In the genomic region with DNA sequence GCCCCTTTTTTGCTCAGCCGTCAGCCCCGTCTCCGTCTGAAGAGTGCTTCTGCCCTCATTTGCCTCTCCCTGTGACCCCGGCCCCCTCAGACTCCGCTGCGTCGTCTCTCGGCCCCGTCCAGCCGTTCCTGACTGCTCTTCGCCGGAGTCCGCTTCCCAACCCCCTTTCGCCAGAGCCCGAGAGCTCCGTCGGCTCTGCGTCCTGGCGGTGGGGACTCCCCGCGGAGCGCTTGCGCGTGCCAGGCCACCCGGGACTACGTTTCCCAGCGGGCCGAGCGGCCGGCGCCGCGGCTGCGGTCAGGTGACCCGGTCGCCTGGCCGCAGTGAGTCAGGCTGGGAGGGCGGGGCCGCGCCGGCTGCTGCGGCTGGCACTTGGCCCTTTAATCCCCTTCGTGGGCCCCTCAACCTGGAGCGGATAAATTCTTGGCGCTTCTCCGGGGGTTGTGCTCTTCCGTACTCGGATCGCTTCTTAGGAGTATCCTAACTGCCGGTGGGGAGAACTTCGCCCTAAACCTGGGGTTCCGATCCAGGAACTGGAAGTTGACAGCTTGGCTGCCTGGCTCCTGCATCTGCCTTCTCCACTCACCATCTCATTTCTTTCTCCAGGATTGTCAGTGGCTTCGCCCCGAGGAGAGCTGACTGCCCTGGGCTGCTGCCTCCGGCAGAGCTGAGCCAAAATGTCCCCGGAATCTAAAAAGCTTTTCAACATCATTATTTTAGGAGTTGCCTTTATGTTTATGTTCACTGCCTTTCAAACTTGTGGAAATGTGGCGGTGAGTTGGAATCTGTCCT, we compare ENCODE assay signal across 1 cellular context.
TF ChIP-seq lines count a peak whose summit lies in the region.

A gene (plus strand): TSS at position 444 of the 792 bp plus-strand sequence. CDS start 234 bp downstream, at position 678.

TF ChIP-seq in HepG2, 621 proteins besides CTCF, POLR2A, EP300 and RAD21 (continued from another document and continues in another):
- TF ChIP-seq MEIS1 (CRISPR knock-in tag; IDR thresholded peaks at IDR 0.05; ENCODE audit: borderline replicate concordance) = peak; percentile 45; the same call in 1 of the 2 replicates
- TF ChIP-seq FOXP1 (IDR thresholded peaks at IDR 0.05) = no peak
- TF ChIP-seq FOXP1 (CRISPR knock-in tag; IDR thresholded peaks at IDR 0.05) = no peak
- TF ChIP-seq REL (CRISPR knock-in tag; conservative IDR thresholded peaks at IDR 0.05) = peak; percentile 93
- no peak for TF ChIP-seq TAF15 (IDR thresholded peaks at IDR 0.05; ENCODE audit: low read depth, low read length, poor library complexity, severe bottlenecking)
- TF ChIP-seq FOSL2 (CRISPR knock-in tag; IDR thresholded peaks at IDR 0.05) = peak; percentile 91
- TF ChIP-seq, protein P1, sequence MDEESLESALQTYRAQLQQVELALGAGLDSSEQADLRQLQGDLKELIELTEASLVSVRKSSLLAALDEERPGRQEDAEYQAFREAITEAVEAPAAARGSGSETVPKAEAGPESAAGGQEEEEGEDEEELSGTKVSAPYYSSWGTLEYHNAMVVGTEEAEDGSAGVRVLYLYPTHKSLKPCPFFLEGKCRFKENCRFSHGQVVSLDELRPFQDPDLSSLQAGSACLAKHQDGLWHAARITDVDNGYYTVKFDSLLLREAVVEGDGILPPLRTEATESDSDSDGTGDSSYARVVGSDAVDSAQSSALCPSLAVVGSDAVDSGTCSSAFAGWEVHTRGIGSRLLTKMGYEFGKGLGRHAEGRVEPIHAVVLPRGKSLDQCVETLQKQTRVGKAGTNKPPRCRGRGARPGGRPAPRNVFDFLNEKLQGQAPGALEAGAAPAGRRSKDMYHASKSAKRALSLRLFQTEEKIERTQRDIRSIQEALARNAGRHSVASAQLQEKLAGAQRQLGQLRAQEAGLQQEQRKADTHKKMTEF (CRISPR knock-in tag; IDR thresholded peaks at IDR 0.05) = peak; percentile 93
- TF ChIP-seq, protein P2, sequence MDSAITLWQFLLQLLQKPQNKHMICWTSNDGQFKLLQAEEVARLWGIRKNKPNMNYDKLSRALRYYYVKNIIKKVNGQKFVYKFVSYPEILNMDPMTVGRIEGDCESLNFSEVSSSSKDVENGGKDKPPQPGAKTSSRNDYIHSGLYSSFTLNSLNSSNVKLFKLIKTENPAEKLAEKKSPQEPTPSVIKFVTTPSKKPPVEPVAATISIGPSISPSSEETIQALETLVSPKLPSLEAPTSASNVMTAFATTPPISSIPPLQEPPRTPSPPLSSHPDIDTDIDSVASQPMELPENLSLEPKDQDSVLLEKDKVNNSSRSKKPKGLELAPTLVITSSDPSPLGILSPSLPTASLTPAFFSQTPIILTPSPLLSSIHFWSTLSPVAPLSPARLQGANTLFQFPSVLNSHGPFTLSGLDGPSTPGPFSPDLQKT (CRISPR knock-in tag; IDR thresholded peaks at IDR 0.05; ENCODE audit: borderline replicate concordance) = no peak
- TF ChIP-seq ATF7 (IDR thresholded peaks at IDR 0.05) = no peak
- no peak; the same call in 1 of the 2 replicates for TF ChIP-seq ATF7 (CRISPR knock-in tag; IDR thresholded peaks at IDR 0.05)
- peak; percentile 91; the same call in 1 of the 2 replicates for TF ChIP-seq GTF3A (CRISPR knock-in tag; conservative IDR thresholded peaks at IDR 0.05)
- TF ChIP-seq ZNF367 (CRISPR knock-in tag; IDR thresholded peaks at IDR 0.05; ENCODE audit: borderline replicate concordance) = peak; percentile 98
- TF ChIP-seq ZNF232 (CRISPR knock-in tag; IDR thresholded peaks at IDR 0.05; ENCODE audit: borderline replicate concordance) = no peak
- TF ChIP-seq NFE2 (CRISPR knock-in tag; IDR thresholded peaks at IDR 0.05) = no peak
- TF ChIP-seq, protein P3, sequence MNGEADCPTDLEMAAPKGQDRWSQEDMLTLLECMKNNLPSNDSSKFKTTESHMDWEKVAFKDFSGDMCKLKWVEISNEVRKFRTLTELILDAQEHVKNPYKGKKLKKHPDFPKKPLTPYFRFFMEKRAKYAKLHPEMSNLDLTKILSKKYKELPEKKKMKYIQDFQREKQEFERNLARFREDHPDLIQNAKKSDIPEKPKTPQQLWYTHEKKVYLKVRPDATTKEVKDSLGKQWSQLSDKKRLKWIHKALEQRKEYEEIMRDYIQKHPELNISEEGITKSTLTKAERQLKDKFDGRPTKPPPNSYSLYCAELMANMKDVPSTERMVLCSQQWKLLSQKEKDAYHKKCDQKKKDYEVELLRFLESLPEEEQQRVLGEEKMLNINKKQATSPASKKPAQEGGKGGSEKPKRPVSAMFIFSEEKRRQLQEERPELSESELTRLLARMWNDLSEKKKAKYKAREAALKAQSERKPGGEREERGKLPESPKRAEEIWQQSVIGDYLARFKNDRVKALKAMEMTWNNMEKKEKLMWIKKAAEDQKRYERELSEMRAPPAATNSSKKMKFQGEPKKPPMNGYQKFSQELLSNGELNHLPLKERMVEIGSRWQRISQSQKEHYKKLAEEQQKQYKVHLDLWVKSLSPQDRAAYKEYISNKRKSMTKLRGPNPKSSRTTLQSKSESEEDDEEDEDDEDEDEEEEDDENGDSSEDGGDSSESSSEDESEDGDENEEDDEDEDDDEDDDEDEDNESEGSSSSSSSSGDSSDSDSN (CRISPR knock-in tag; IDR thresholded peaks at IDR 0.05) = 0 out of 2 replicates have a peak, but pooled peaks have one; percentile 16
- TF ChIP-seq ZNF850 (CRISPR knock-in tag; conservative IDR thresholded peaks at IDR 0.05) = no peak
- TF ChIP-seq ZNF547 (CRISPR knock-in tag; IDR thresholded peaks at IDR 0.05) = no peak
- TF ChIP-seq FOXO1 (CRISPR knock-in tag; IDR thresholded peaks at IDR 0.05) = 0 out of 2 replicates have a peak, but pooled peaks have one; percentile 14
- no peak; the same call in 1 of the 2 replicates for TF ChIP-seq ZNF879 (CRISPR knock-in tag; IDR thresholded peaks at IDR 0.05)
- TF ChIP-seq XBP1 (CRISPR knock-in tag; IDR thresholded peaks at IDR 0.05) = no peak
- TF ChIP-seq, protein P4, sequence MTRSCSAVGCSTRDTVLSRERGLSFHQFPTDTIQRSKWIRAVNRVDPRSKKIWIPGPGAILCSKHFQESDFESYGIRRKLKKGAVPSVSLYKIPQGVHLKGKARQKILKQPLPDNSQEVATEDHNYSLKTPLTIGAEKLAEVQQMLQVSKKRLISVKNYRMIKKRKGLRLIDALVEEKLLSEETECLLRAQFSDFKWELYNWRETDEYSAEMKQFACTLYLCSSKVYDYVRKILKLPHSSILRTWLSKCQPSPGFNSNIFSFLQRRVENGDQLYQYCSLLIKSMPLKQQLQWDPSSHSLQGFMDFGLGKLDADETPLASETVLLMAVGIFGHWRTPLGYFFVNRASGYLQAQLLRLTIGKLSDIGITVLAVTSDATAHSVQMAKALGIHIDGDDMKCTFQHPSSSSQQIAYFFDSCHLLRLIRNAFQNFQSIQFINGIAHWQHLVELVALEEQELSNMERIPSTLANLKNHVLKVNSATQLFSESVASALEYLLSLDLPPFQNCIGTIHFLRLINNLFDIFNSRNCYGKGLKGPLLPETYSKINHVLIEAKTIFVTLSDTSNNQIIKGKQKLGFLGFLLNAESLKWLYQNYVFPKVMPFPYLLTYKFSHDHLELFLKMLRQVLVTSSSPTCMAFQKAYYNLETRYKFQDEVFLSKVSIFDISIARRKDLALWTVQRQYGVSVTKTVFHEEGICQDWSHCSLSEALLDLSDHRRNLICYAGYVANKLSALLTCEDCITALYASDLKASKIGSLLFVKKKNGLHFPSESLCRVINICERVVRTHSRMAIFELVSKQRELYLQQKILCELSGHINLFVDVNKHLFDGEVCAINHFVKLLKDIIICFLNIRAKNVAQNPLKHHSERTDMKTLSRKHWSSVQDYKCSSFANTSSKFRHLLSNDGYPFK (CRISPR knock-in tag; IDR thresholded peaks at IDR 0.05; ENCODE audit: borderline replicate concordance) = peak; percentile 43; the same call in 1 of the 2 replicates
- TF ChIP-seq SOX6 (IDR thresholded peaks at IDR 0.05) = no peak
- TF ChIP-seq SOX6 (CRISPR knock-in tag; IDR thresholded peaks at IDR 0.05) = no peak
- TF ChIP-seq GATAD1 (CRISPR knock-in tag; IDR thresholded peaks at IDR 0.05) = no peak
- peak; percentile 87 for TF ChIP-seq HNRNPK (IDR thresholded peaks at IDR 0.05; ENCODE audit: low read depth, low read length, poor library complexity, severe bottlenecking)
- peak; percentile 78 for TF ChIP-seq ASH2L (IDR thresholded peaks at IDR 0.05; ENCODE audit: insufficient read length, low read depth, low read length)
- TF ChIP-seq ZNF776 (CRISPR knock-in tag; IDR thresholded peaks at IDR 0.05) = no peak
- peak; percentile 42 for TF ChIP-seq GABPA (IDR thresholded peaks at IDR 0.05; ENCODE audit: low read depth, low read length)
- TF ChIP-seq GABPA (CRISPR knock-in tag; IDR thresholded peaks at IDR 0.05; ENCODE audit: low read depth) = no peak
- TF ChIP-seq CCDC6 (CRISPR knock-in tag; IDR thresholded peaks at IDR 0.05) = no peak
- no peak for TF ChIP-seq ARNT2 (CRISPR knock-in tag; IDR thresholded peaks at IDR 0.05; ENCODE audit: low read depth)
- TF ChIP-seq POLR2AphosphoS2 (IDR thresholded peaks at IDR 0.05; ENCODE audit: low read depth, low read length) = no peak
- TF ChIP-seq ZNF619 (CRISPR knock-in tag; IDR thresholded peaks at IDR 0.05) = peak; percentile 98
- 0 out of 2 replicates have a peak, but pooled peaks have one; percentile 66 for TF ChIP-seq HES4 (CRISPR knock-in tag; IDR thresholded peaks at IDR 0.05; ENCODE audit: borderline replicate concordance)
- TF ChIP-seq MED8 (CRISPR knock-in tag; IDR thresholded peaks at IDR 0.05; ENCODE audit: insufficient replicate concordance) = no peak
- TF ChIP-seq, protein P5, sequence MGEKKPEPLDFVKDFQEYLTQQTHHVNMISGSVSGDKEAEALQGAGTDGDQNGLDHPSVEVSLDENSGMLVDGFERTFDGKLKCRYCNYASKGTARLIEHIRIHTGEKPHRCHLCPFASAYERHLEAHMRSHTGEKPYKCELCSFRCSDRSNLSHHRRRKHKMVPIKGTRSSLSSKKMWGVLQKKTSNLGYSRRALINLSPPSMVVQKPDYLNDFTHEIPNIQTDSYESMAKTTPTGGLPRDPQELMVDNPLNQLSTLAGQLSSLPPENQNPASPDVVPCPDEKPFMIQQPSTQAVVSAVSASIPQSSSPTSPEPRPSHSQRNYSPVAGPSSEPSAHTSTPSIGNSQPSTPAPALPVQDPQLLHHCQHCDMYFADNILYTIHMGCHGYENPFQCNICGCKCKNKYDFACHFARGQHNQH (CRISPR knock-in tag; IDR thresholded peaks at IDR 0.05) = no peak; the same call in 1 of the 2 replicates
- TF ChIP-seq ZNF441 (CRISPR knock-in tag; IDR thresholded peaks at IDR 0.05; ENCODE audit: borderline replicate concordance) = no peak
- TF ChIP-seq ZNF674 (CRISPR knock-in tag; IDR thresholded peaks at IDR 0.05; ENCODE audit: low read depth) = no peak
- TF ChIP-seq ZNF510 (CRISPR knock-in tag; IDR thresholded peaks at IDR 0.05; ENCODE audit: low read depth) = peak; percentile 76
- TF ChIP-seq, protein P6, sequence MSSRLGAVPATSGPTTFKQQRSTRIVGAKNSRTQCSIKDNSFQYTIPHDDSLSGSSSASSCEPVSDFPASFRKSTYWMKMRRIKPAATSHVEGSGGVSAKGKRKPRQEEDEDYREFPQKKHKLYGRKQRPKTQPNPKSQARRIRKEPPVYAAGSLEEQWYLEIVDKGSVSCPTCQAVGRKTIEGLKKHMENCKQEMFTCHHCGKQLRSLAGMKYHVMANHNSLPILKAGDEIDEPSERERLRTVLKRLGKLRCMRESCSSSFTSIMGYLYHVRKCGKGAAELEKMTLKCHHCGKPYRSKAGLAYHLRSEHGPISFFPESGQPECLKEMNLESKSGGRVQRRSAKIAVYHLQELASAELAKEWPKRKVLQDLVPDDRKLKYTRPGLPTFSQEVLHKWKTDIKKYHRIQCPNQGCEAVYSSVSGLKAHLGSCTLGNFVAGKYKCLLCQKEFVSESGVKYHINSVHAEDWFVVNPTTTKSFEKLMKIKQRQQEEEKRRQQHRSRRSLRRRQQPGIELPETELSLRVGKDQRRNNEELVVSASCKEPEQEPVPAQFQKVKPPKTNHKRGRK (CRISPR knock-in tag; IDR thresholded peaks at IDR 0.05) = no peak
- TF ChIP-seq, protein P7, sequence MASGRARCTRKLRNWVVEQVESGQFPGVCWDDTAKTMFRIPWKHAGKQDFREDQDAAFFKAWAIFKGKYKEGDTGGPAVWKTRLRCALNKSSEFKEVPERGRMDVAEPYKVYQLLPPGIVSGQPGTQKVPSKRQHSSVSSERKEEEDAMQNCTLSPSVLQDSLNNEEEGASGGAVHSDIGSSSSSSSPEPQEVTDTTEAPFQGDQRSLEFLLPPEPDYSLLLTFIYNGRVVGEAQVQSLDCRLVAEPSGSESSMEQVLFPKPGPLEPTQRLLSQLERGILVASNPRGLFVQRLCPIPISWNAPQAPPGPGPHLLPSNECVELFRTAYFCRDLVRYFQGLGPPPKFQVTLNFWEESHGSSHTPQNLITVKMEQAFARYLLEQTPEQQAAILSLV (CRISPR knock-in tag; IDR thresholded peaks at IDR 0.05; ENCODE audit: borderline replicate concordance) = no peak; the same call in none of the 2 replicates
- no peak for TF ChIP-seq KDM1A (CRISPR knock-in tag; IDR thresholded peaks at IDR 0.05)
- TF ChIP-seq MXI1 (IDR thresholded peaks at IDR 0.05; ENCODE audit: borderline replicate concordance, low read depth, low read length) = peak; percentile 91; the same call in 2 of the 3 replicates
- no peak for TF ChIP-seq NFYB (CRISPR knock-in tag; IDR thresholded peaks at IDR 0.05)
- TF ChIP-seq, protein P8, sequence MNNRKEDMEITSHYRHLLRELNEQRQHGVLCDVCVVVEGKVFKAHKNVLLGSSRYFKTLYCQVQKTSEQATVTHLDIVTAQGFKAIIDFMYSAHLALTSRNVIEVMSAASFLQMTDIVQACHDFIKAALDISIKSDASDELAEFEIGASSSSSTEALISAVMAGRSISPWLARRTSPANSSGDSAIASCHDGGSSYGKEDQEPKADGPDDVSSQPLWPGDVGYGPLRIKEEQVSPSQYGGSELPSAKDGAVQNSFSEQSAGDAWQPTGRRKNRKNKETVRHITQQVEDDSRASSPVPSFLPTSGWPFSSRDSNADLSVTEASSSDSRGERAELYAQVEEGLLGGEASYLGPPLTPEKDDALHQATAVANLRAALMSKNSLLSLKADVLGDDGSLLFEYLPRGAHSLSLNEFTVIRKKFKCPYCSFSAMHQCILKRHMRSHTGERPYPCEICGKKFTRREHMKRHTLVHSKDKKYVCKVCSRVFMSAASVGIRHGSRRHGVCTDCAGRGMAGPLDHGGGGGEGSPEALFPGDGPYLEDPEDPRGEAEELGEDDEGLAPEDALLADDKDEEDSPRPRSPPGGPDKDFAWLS (CRISPR knock-in tag; IDR thresholded peaks at IDR 0.05; ENCODE audit: borderline replicate concordance) = peak; percentile 34; the same call in 1 of the 2 replicates
- TF ChIP-seq, protein P9, sequence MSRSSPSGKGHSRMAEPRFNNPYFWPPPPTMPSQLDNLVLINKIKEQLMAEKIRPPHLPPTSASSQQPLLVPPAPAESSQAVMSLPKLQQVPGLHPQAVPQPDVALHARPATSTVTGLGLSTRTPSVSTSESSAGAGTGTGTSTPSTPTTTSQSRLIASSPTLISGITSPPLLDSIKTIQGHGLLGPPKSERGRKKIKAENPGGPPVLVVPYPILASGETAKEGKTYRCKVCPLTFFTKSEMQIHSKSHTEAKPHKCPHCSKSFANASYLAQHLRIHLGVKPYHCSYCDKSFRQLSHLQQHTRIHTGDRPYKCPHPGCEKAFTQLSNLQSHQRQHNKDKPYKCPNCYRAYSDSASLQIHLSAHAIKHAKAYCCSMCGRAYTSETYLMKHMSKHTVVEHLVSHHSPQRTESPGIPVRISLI (CRISPR knock-in tag; IDR thresholded peaks at IDR 0.05; ENCODE audit: borderline replicate concordance) = peak; percentile 84; the same call in 1 of the 2 replicates
- TF ChIP-seq SOX13 (IDR thresholded peaks at IDR 0.05) = 0 out of 2 replicates have a peak, but pooled peaks have one; percentile 5
- peak in 1 of 2 experiments; percentile 64; a peak in 2 of 4 replicates for TF ChIP-seq SOX13 (CRISPR knock-in tag; conservative IDR thresholded peaks at IDR 0.05 in 1 of 2, IDR thresholded peaks at IDR 0.05 in 1 of 2)
- 0 out of 2 replicates have a peak, but pooled peaks have one; percentile 20 for TF ChIP-seq ZNF644 (CRISPR knock-in tag; IDR thresholded peaks at IDR 0.05; ENCODE audit: low read depth)
